Comparison of ENCODE assay signal across 8 cellular contexts in genomic region chr1:50977575-50978143, GRCh38. TPM values are rescaled to one million over a fixed set of nuclear protein-coding genes. Genes with fewer than 3 reads are reported as not detected.
A peak's percentile ranks its signal among the peaks of the same experiment; 100 is the strongest.
DNase-seq lines count a peak whose midpoint lies in the region; ATAC-seq and TF ChIP-seq lines count a peak whose summit lies in the region.

No MANE protein-coding gene starts in this region.

- DNase-seq in NCI-H1417 (lab: John Stamatoyannopoulos, UW) (peak; percentile 57 to 92 (median 91)), NCI-H1417 treated with DMSO at 0.1 percent for 48 hours (lab: John Stamatoyannopoulos, UW) (no peak), HUDEP-2 (lab: John Stamatoyannopoulos, UW; ENCODE audit: unreplicated experiment in 76 of 76) (peak in 45 of 76 experiments; percentile 22 to 71 (median 45)), epithelial cell of esophagus (ENCODE audit: low read depth) (peak; percentile 13), upper lobe of right lung (peak; percentile 77)
- peak; percentile 47 for DNase-seq in activated CD4-positive, CD25-positive, alpha-beta regulatory T cell treated with anti-CD3 and anti-CD28 coated beads, Interleukin-2, amount 50 U/mL, for 72 hours

- ATAC-seq in GM21381 (IDR thresholded peaks at IDR 0.05; ENCODE audit: unreplicated experiment) (peak; percentile 54), upper lobe of right lung (peak; percentile 92)

- no peaks in the 10 kb centered on the region for H3K36me3 ChIP-seq in upper lobe of right lung

- H3K27ac ChIP-seq in upper lobe of right lung = peak overlapping the region; percentile 87

- peaks cover 21% of the 10 kb centered on the region for H3K4me1 ChIP-seq in mononuclear cell (ENCODE audit: insufficient read depth, low read length)
- no peaks in the 10 kb centered on the region for H3K4me1 ChIP-seq in upper lobe of right lung

- H3K27me3 ChIP-seq in mononuclear cell (ENCODE audit: insufficient read depth, low read length) (peaks cover 60% of the 10 kb centered on the region), upper lobe of right lung (peaks cover 9% of the 10 kb centered on the region)

- no peaks in the 10 kb centered on the region for H3K9me3 ChIP-seq in mononuclear cell (ENCODE audit: low read depth, low read length)
- H3K9me3 ChIP-seq in upper lobe of right lung = no peaks in the 10 kb centered on the region

- peak overlapping the region; percentile 55 for H3K4me3 ChIP-seq in epithelial cell of esophagus (ENCODE audit: low read length)
- peak overlapping the region; percentile 67 for H3K4me3 ChIP-seq in mononuclear cell (ENCODE audit: low read length)
- H3K4me3 ChIP-seq in upper lobe of right lung = peak overlapping the region; percentile 72

- TF ChIP-seq CTCF in epithelial cell of esophagus (IDR thresholded peaks at IDR 0.05; ENCODE audit: insufficient read depth, low read depth, low read length, missing control alignments) = no peak
- TF ChIP-seq CTCF in upper lobe of right lung (IDR thresholded peaks at IDR 0.05) = no peak

- intact Hi-C loops in upper lobe of right lung (cut with DNase I) = no loop called here

RNA-seq across cellular contexts. Expression of gene CDKN2C, which starts 7.6 kb away (rescaled TPM):
- 5.2 TPM for total RNA-seq in mononuclear cell
- 9.6 TPM for total RNA-seq in upper lobe of right lung

RNA-seq across cellular contexts. Expression of gene FAF1, which starts 17.6 kb away (rescaled TPM):
- total RNA-seq in mononuclear cell (49.6 TPM), upper lobe of right lung (46.4 TPM)
